Comparison of ENCODE assay signal across 24 cellular contexts in the genomic region with DNA sequence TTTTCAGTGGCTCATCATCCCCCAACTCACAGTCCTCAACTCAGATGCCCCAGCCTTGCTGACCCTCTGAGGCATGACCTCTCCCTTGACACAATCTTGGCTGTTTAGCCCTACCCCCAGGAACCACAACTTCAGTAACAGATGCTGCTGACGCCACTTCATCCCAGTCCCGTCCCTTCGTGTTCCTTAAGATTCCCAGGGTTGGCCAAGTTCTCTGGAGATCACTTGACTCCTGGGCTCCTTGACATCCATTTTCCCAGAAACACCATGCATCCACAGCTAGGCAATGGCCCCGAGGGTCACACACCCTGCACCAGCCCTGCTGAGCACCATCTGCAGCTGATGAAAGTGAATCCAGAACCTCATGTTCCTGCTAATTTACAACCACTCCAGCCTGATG. TPM values are rescaled to one million over a fixed set of nuclear protein-coding genes. Genes with fewer than 3 reads are reported as not detected.
"Had no signal": no experiment of that assay in that cellular context is flagged by ENCODE, and none has a peak within 500 bp of the region (broad histone marks: within the 10 kb centered on the region; RNA-seq: fewer than 3 reads in every experiment).

No MANE protein-coding gene starts in this region.

- H3K36me3 ChIP-seq: esophagus muscularis mucosa, neutrophil, thyroid gland, WERI-Rb-1 had no signal

- H3K4me1 ChIP-seq: esophagus muscularis mucosa, parathyroid adenoma, thyroid gland had no signal

- H2AFZ ChIP-seq: parathyroid adenoma had no signal

- DNase-seq: activated CD4-positive, alpha-beta T cell treated with anti-CD3 and anti-CD28 coated beads for 1 hour; effector memory CD4-positive, alpha-beta T cell; hippocampal formation; islet precursor cell; mucosa of descending colon; naive thymus-derived CD8-positive, alpha-beta T cell; stimulated activated CD4-positive, alpha-beta T cell treated with anti-CD3 and anti-CD28 coated beads, Interleukin-12 subunit alpha, Interleukin-12 subunit beta, amount 100 ng/mL, for 4 hours; stimulated activated CD4-positive, alpha-beta T cell treated with anti-CD3 and anti-CD28 coated beads, Interleukin-1b, Interleukin-23, amount 100 ng/mL, for 48 hours; stimulated activated CD8-positive, alpha-beta memory T cell treated with anti-CD3 and anti-CD28 coated beads, Interleukin-4, amount 100 ng/mL, for 48 hours; stimulated activated naive CD4-positive, alpha-beta T cell; SW 1271; thyroid gland; WERI-Rb-1 had no signal

- FAIRE-seq: endothelial cell of umbilical vein had no signal

- H3K4me3 ChIP-seq: esophagus muscularis mucosa, mucosa of descending colon, thyroid gland had no signal

- H3K9me3 ChIP-seq: esophagus muscularis mucosa, mucosa of descending colon, neutrophil, thyroid gland had no signal

- ATAC-seq: mucosa of descending colon; naive thymus-derived CD8-positive, alpha-beta T cell had no signal

- H3K9ac ChIP-seq: parathyroid adenoma had no signal

- H3K27me3 ChIP-seq: esophagus muscularis mucosa, thyroid gland had no signal

- H3K27ac ChIP-seq: esophagus muscularis mucosa, neutrophil, parathyroid adenoma, thyroid gland, WERI-Rb-1 had no signal

- H3K79me2 ChIP-seq: parathyroid adenoma had no signal

RNA-seq across cellular contexts. Expression of gene RTP2, which starts 6.9 kb away (rescaled TPM):
- total RNA-seq: activated CD8-positive, alpha-beta memory T cell treated with anti-CD3 and anti-CD28 coated beads for 36 hours; chondrocyte; endothelial cell of umbilical vein; esophagus muscularis mucosa; fibroblast of villous mesenchyme; glomerular endothelial cell; mucosa of descending colon; naive thymus-derived CD8-positive, alpha-beta T cell; subcutaneous adipose tissue; T-helper 2 cell treated with Interferon-gamma antibody and Interleukin-4, amounts not matched to agents 100 ng/mL and 5 ng/mL, for 36 hours; thyroid gland; ureter had no signal
- polyA plus RNA-seq: endothelial cell of umbilical vein; naive thymus-derived CD8-positive, alpha-beta T cell had no signal

RNA-seq across cellular contexts. Expression of gene SST, which starts 25.2 kb away (rescaled TPM):
- total RNA-seq: activated CD8-positive, alpha-beta memory T cell treated with anti-CD3 and anti-CD28 coated beads for 36 hours; chondrocyte; endothelial cell of umbilical vein; fibroblast of villous mesenchyme; glomerular endothelial cell; naive thymus-derived CD8-positive, alpha-beta T cell; subcutaneous adipose tissue; T-helper 2 cell treated with Interferon-gamma antibody and Interleukin-4, amounts not matched to agents 100 ng/mL and 5 ng/mL, for 36 hours had no signal
- polyA plus RNA-seq: endothelial cell of umbilical vein; naive thymus-derived CD8-positive, alpha-beta T cell had no signal
